Comparison of ENCODE assay signal across 8 cellular contexts in the genomic region with DNA sequence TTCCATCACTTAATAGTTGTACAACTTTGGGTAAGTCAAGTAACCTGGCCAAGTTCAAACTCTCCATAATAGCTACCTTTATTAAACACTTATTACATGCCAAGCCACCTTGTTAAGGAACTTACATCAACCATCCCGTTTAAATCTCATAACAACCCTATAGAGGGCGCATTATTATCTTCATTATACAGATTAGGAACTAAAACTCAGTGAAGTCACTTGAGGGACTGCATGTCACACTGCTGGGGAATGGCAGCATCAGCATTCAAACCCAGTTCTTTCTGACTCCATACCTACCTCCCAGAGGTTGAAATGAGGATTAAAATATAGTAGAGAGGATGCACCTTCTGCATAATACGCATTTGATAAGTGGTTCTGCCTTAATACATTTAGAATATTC. TPM values are rescaled to one million over a fixed set of nuclear protein-coding genes. Genes with fewer than 3 reads are reported as not detected.
A peak's percentile ranks its signal among the peaks of the same experiment; 100 is the strongest.
DNase-seq lines count a peak whose midpoint lies in the region; ATAC-seq and TF ChIP-seq lines count a peak whose summit lies in the region.

No MANE protein-coding gene starts in this region.

- H2AFZ ChIP-seq in OCI-LY7 (ENCODE audit: low read length) = no peak overlapping the region

- no peaks in the 10 kb centered on the region for H3K79me2 ChIP-seq in OCI-LY7 (ENCODE audit: insufficient read depth, low read depth, low read length)

- no peak overlapping the region for H3K27ac Mint-ChIP-seq in MCF 10A (ENCODE audit: low read depth, unreplicated experiment)

- intact Hi-C loops in MCF 10A (cut with micrococcal nuclease) (loop anchor here (5.0 kb wide), 1 partner anchor 259 kb away; no protein-coding TSS in a partner anchor), breast epithelium (cut with DNase I; ENCODE audit: low total_unique reads) (no loop called here), OCI-LY7 (cut with micrococcal nuclease; ENCODE audit: unreplicated experiment) (loop anchor here (1.0 to 5.0 kb wide), 3 partner anchors 125 to 260 kb away; no protein-coding TSS in a partner anchor), transverse colon (cut with DNase I; ENCODE audit: low total_unique reads) (no loop called here)

- H3K4me2 ChIP-seq in OCI-LY7 (ENCODE audit: low read length) = peak overlapping the region; percentile 23; the same call in 1 of the 2 replicates

- 37 to 100% methylated on average over 1 to 3 of the region's 3 CpGs for WGBS in transverse colon (ENCODE audit: low coverage in 1 of 2), 2 donors

- no peaks in the 10 kb centered on the region for H3K9me3 ChIP-seq in breast epithelium
- H3K9me3 ChIP-seq in OCI-LY7 (ENCODE audit: low read length) = no peaks in the 10 kb centered on the region
- H3K9me3 ChIP-seq in transverse colon = no peaks in the 10 kb centered on the region

- H3K27me3 ChIP-seq in breast epithelium (no peaks in the 10 kb centered on the region), transverse colon (peaks cover 9% of the 10 kb centered on the region)

- no peak for TF ChIP-seq EP300 in transverse colon (IDR thresholded peaks at IDR 0.05; ENCODE audit: low read depth)

- CTCF ChIA-PET in MCF 10A (lab: Yijun Ruan, JAX) = interaction anchor here (0.6 to 1.0 kb wide), 3 partner anchors 117 to 229 kb away, joined by 3 to 4 read pairs (median 3); no protein-coding TSS in a partner anchor
- CTCF ChIA-PET in OCI-LY7 (lab: Charles Lee; ENCODE audit: unreplicated experiment) = interaction anchor here (1.1 kb wide), 1 partner anchor 260 kb away, joined by 3 read pairs; no protein-coding TSS in a partner anchor

- TF ChIP-seq POLR2A in breast epithelium (IDR thresholded peaks at IDR 0.05) (no peak), transverse colon (IDR thresholded peaks at IDR 0.05) (no peak)

- no peak overlapping the region for H3K4me3 Mint-ChIP-seq in MCF 10A (ENCODE audit: unreplicated experiment)

- peaks cover 21% of the 10 kb centered on the region for H3K27me3 Mint-ChIP-seq in MCF 10A (ENCODE audit: insufficient read depth, unreplicated experiment)

- TF ChIP-seq CTCF in MCF 10A (IDR thresholded peaks at IDR 0.05; ENCODE audit: unreplicated experiment) (peak; percentile 20), breast epithelium (IDR thresholded peaks at IDR 0.05) (no peak), OCI-LY7 (conservative IDR thresholded peaks at IDR 0.05; ENCODE audit: low read length) (peak; percentile 85), fibroblast of the aortic adventitia (IDR thresholded peaks at IDR 0.05; ENCODE audit: insufficient read depth, low read length) (peak; percentile 39), transverse colon (IDR thresholded peaks at IDR 0.05) (peak in 3 of 5 experiments; percentile 8 to 34 (median 17))

- H3K36me3 ChIP-seq in breast epithelium (no peaks in the 10 kb centered on the region), OCI-LY7 (ENCODE audit: insufficient read depth, low read length) (no peaks in the 10 kb centered on the region), transverse colon (no peaks in the 10 kb centered on the region)

- H3K4me1 ChIP-seq in breast epithelium = peaks cover 0 to 4% of the 10 kb centered on the region in 2 donors
- peaks cover 4% of the 10 kb centered on the region for H3K4me1 ChIP-seq in OCI-LY7 (ENCODE audit: insufficient read depth, low read length, poor library complexity, severe bottlenecking)
- peaks cover 0 to 9% (median 3%) of the 10 kb centered on the region in 4 donors for H3K4me1 ChIP-seq in transverse colon

- no peak overlapping the region for H3K27ac ChIP-seq in breast epithelium
- no peak overlapping the region for H3K27ac ChIP-seq in OCI-LY7 (ENCODE audit: low read depth, low read length, poor library complexity, severe bottlenecking)
- H3K27ac ChIP-seq in transverse colon = peak overlapping the region; percentile 37 to 72 (median 65)

- POLR2A ChIA-PET in MCF 10A (lab: Yijun Ruan, JAX) (no interaction called here), OCI-LY7 (lab: Charles Lee) (interaction anchor here (0.6 kb wide), 1 partner anchor 193 kb away, joined by 3 read pairs; no protein-coding TSS in a partner anchor)

- H3K4me3 ChIP-seq in breast epithelium = no peak overlapping the region
- no peak overlapping the region for H3K4me3 ChIP-seq in OCI-LY7 (ENCODE audit: low read depth, low read length, poor library complexity, severe bottlenecking)
- no peak overlapping the region for H3K4me3 ChIP-seq in fibroblast of the aortic adventitia (ENCODE audit: low read depth, low read length)
- H3K4me3 ChIP-seq in transverse colon = no peak overlapping the region

- DNase-seq in MCF 10A (ENCODE audit: unreplicated experiment) (peak; percentile 22), breast epithelium (ENCODE audit: low spot score in 2 of 2) (no peak), OCI-LY7 (ENCODE audit: low spot score) (peak; percentile 78), fibroblast of the aortic adventitia (ENCODE audit: low read depth) (peak; percentile 34), transverse colon (no peak), HK-2 (ENCODE audit: unreplicated experiment) (no peak), islet precursor cell (no peak)

- no peaks in the 10 kb centered on the region for H3K4me1 Mint-ChIP-seq in MCF 10A (ENCODE audit: insufficient read depth, unreplicated experiment)

- in situ Hi-C loops in transverse colon (cut with MboI; ENCODE audit: low pct_ligation_motif_present in 1 of 4, low pct_unique_long_range_greater_than_20kb in 1 of 4, low sequenced_read_pairs in 3 of 4) = no loop called here

- no TSS peak for BruUV-seq in MCF 10A (replicated peaks; lab: Mats Ljungman, UMichigan)
- no TSS peak for BruUV-seq in OCI-LY7 (replicated peaks; lab: Mats Ljungman, UMichigan)

- H4K20me1 ChIP-seq in OCI-LY7 (ENCODE audit: insufficient read depth, low read length) = no peaks in the 10 kb centered on the region

- H3K9me2 ChIP-seq in OCI-LY7 (ENCODE audit: insufficient read depth, low read length) = no peaks in the 10 kb centered on the region

- ATAC-seq in HG03354 (IDR thresholded peaks at IDR 0.05; ENCODE audit: poor library complexity, severe bottlenecking, unreplicated experiment) = no peak

- no peaks in the 10 kb centered on the region for H3K36me3 Mint-ChIP-seq in MCF 10A (ENCODE audit: insufficient read depth, unreplicated experiment)

- H3K9me3 Mint-ChIP-seq in MCF 10A (ENCODE audit: unreplicated experiment) = no peaks in the 10 kb centered on the region

RNA-seq across cellular contexts. Expression of gene PLA2G2C, which starts 47.1 kb away (rescaled TPM):
- total RNA-seq in MCF 10A (2022) = not detected in 2 replicates
- total RNA-seq in breast epithelium = under 1 TPM in 1 of 3 donors, not detected in 2; 0.33 TPM
- total RNA-seq in OCI-LY7 (2014; rRNA removed; shearing (Covaris generic)) = 0.44 TPM in 1 of 2 replicates, not detected in the other
- 0.57 and 0.83 TPM in 2 replicates for total RNA-seq in OCI-LY7 (2022)
- not detected in 2 replicates for total RNA-seq in fibroblast of the aortic adventitia (ENCODE audit: low replicate concordance)
- 1 to 10 TPM in 1 of 4 donors, under 1 TPM in 2, not detected in 1; 0.14 to 4.1 (median 0.16) TPM for total RNA-seq in transverse colon

RNA-seq across cellular contexts. Expression of gene UBXN10, which starts 47.5 kb away (rescaled TPM):
- total RNA-seq in MCF 10A (2022) (not detected in 2 replicates), breast epithelium (1 to 10 TPM; 1.3 to 6.6 (median 4.9) TPM), OCI-LY7 (2022) (0.35 and 0.42 TPM in 2 replicates), fibroblast of the aortic adventitia (ENCODE audit: low replicate concordance) (not detected in 2 replicates), transverse colon (10 to 100 TPM in 1 of 4 donors, 1 to 10 TPM in 3; 4.3 to 15.3 (median 5.8) TPM)
- total RNA-seq in OCI-LY7 (2014; rRNA removed; shearing (Covaris generic)) = 0.28 and 0.50 TPM in 2 replicates

RNA-seq across cellular contexts. Expression of gene VWA5B1, which starts 57.3 kb away (rescaled TPM):
- not detected in 2 replicates for total RNA-seq in MCF 10A (2022)
- total RNA-seq in breast epithelium = under 1 TPM in 1 of 3 donors, not detected in 2; 0.29 TPM
- total RNA-seq in OCI-LY7 (2014; rRNA removed; shearing (Covaris generic)) = 0.18 and 0.25 TPM in 2 replicates
- 0.13 and 0.19 TPM in 2 replicates for total RNA-seq in OCI-LY7 (2022)
- total RNA-seq in fibroblast of the aortic adventitia (ENCODE audit: low replicate concordance) = not detected in 2 replicates
- total RNA-seq in transverse colon = not detected

Comparison
In these comparisons a context has a peak if more than half of its experiments do, and no peak if none do; other contexts are left out.
1. DNase-seq: peak in MCF 10A (single experiment), OCI-LY7 (single experiment) and fibroblast of the aortic adventitia (single experiment); none in breast epithelium (0 of 2), transverse colon (single experiment), HK-2 (single experiment) and islet precursor cell (single experiment).
2. CTCF ChIP-seq: peak in MCF 10A (single experiment), OCI-LY7 (single experiment), fibroblast of the aortic adventitia (single experiment) and transverse colon (3 of 5); none in breast epithelium (0 of 3).
3. intact Hi-C loops: an anchor here in MCF 10A (5.0 kb wide) and OCI-LY7 (1.0 to 5.0 kb wide); none called in breast epithelium and transverse colon.
4. H3K27ac ChIP-seq: peak in transverse colon (4 of 4); none in breast epithelium (0 of 2) and OCI-LY7 (single experiment).